Comparison of ENCODE assay signal across 27 cellular contexts in genomic region chr10:28556142-28556541, GRCh38.
"Had no signal": no experiment of that assay in that cellular context is flagged by ENCODE, and none has a peak within 500 bp of the region (broad histone marks: within the 10 kb centered on the region; RNA-seq: fewer than 3 reads in every experiment).

No MANE protein-coding gene starts in this region.

- FAIRE-seq: endothelial cell of umbilical vein, pancreas, small intestine had no signal

- H3K27ac ChIP-seq: colonic mucosa, esophagus muscularis mucosa, foreskin keratinocyte, pancreas, right lobe of liver, suprapubic skin, transverse colon, upper lobe of right lung, uterus had no signal

- H3K4me3 ChIP-seq: colonic mucosa, esophagus muscularis mucosa, heart right ventricle, lung, pancreas, right lobe of liver, suprapubic skin, transverse colon, upper lobe of right lung, uterus had no signal

- H3K4me1 ChIP-seq: colonic mucosa had no signal

- H3K36me3 ChIP-seq: colonic mucosa, pancreas, uterus had no signal

- DNase-seq: colonic mucosa; effector CD8-positive, alpha-beta T cell; endodermal cell; foreskin keratinocyte; glutamatergic neuron; heart right ventricle; hypothalamus; immature natural killer cell; natural killer cell; pancreas; retina; right lobe of liver; small intestine; stimulated activated CD4-positive, alpha-beta T cell treated with anti-CD3 and anti-CD28 coated beads, Interleukin-15, amount 100 ng/mL, for 24 hours; stimulated activated CD4-positive, alpha-beta T cell treated with anti-CD3 and anti-CD28 coated beads, Interleukin-4, amount 100 ng/mL, for 1 hour; stimulated activated CD8-positive, alpha-beta memory T cell treated with anti-CD3 and anti-CD28 coated beads, Interleukin-4, amount 100 ng/mL, for 48 hours; stimulated activated naive CD4-positive, alpha-beta T cell; stimulated activated naive CD8-positive, alpha-beta T cell treated with anti-CD3 and anti-CD28 coated beads, Interleukin-15, amount 100 ng/mL, for 72 hours; transverse colon; upper lobe of right lung; uterus had no signal

- ATAC-seq: foreskin keratinocyte; heart right ventricle; left lobe of liver; natural killer cell; stimulated activated naive CD8-positive, alpha-beta T cell treated with anti-CD3 and anti-CD28 coated beads, Interleukin-15, amount 100 ng/mL, for 72 hours; upper lobe of right lung had no signal

- H3K9me3 ChIP-seq: colonic mucosa, esophagus muscularis mucosa, heart right ventricle, neutrophil, pancreas, right lobe of liver, suprapubic skin, transverse colon, upper lobe of right lung, uterus had no signal

- H3K27me3 ChIP-seq: colonic mucosa, esophagus muscularis mucosa, foreskin keratinocyte, heart right ventricle, neutrophil, pancreas, right lobe of liver, suprapubic skin, transverse colon, upper lobe of right lung, uterus had no signal
